3 cellular contexts compared by ENCODE assay signal in genomic region chr2:163375070-163375469, GRCh38.
"Had no signal": no experiment of that assay in that cellular context is flagged by ENCODE, and none has a peak within 500 bp of the region (broad histone marks: within the 10 kb centered on the region; RNA-seq: fewer than 3 reads in every experiment).

No MANE protein-coding gene starts in this region.

- DNase-seq: GDM1, GF-D8 had no signal

- H3K4me3 ChIP-seq: GM12878 had no signal
